ENCODE assay signal across 1 cellular context in genomic region chr11:62599909-62600308, GRCh38.
TF ChIP-seq lines count a peak whose summit lies in the region.

No MANE protein-coding gene starts in this region.

TF ChIP-seq in GM12878, 131 proteins besides CTCF, POLR2A, EP300 and RAD21:
- TF ChIP-seq MYB (IDR thresholded peaks at IDR 0.05; ENCODE audit: borderline replicate concordance, low read depth, low read length) (no peak), MXI1 (IDR thresholded peaks at IDR 0.05; ENCODE audit: low read depth, low read length) (0 out of 2 replicates have a peak, but pooled peaks have one; percentile 28)
